ENCODE assay signal across 31 cellular contexts in genomic region chr11:111990381-111990780, GRCh38. TPM values are rescaled to one million over a fixed set of nuclear protein-coding genes. Genes with fewer than 3 reads are reported as not detected.
"Had no signal": no experiment of that assay in that cellular context is flagged by ENCODE, and none has a peak within 500 bp of the region (broad histone marks: within the 10 kb centered on the region; RNA-seq: fewer than 3 reads in every experiment).

No MANE protein-coding gene starts in this region.

- H3K9me3 ChIP-seq: left lung, neutrophil, spleen, suprapubic skin, thoracic aorta, tibial artery, upper lobe of right lung had no signal

- H3K4me3 Mint-ChIP-seq: immature natural killer cell; mesothelial cell of epicardium; naive B cell; natural killer cell; nephron progenitor cell; neural progenitor cell; stimulated activated effector memory CD8-positive, alpha-beta T cell treated with anti-CD3 and anti-CD28 coated beads, Interleukin-12 subunit alpha, Interleukin-12 subunit beta, amount 100 ng/mL, for 72 hours; stimulated activated naive CD8-positive, alpha-beta T cell treated with anti-CD3 and anti-CD28 coated beads, Interleukin-15, Interleukin-2, amounts not matched to agents 100 ng/mL and 50 ng/mL, for 24 hours had no signal

- H3K27me3 ChIP-seq: left lung, neural progenitor cell, neutrophil, spleen, suprapubic skin, tibial artery, upper lobe of right lung had no signal

- FAIRE-seq: islet of Langerhans, kidney, small intestine, urothelium cell line had no signal

- DNase-seq: hypothalamus; immature natural killer cell; kidney; left colon; mesendoderm; naive B cell; natural killer cell; nephron progenitor cell; occipital lobe; retina; right cardiac atrium; small intestine; spleen; stimulated activated CD4-positive, alpha-beta T cell treated with anti-CD3 and anti-CD28 coated beads, Interleukin-4, amount 100 ng/mL, for 24 hours; stimulated activated naive CD4-positive, alpha-beta T cell; tibial artery; trophoblast cell; upper lobe of right lung had no signal

- H3K4me1 Mint-ChIP-seq: immature natural killer cell; naive B cell; natural killer cell; nephron progenitor cell; neural progenitor cell; stimulated activated effector memory CD8-positive, alpha-beta T cell treated with anti-CD3 and anti-CD28 coated beads, Interleukin-12 subunit alpha, Interleukin-12 subunit beta, amount 100 ng/mL, for 72 hours had no signal

- H3K9me3 Mint-ChIP-seq: immature natural killer cell; mesothelial cell of epicardium; naive B cell; natural killer cell; nephron progenitor cell; neural progenitor cell; stimulated activated effector memory CD8-positive, alpha-beta T cell treated with anti-CD3 and anti-CD28 coated beads, Interleukin-12 subunit alpha, Interleukin-12 subunit beta, amount 100 ng/mL, for 72 hours; stimulated activated naive CD8-positive, alpha-beta T cell treated with anti-CD3 and anti-CD28 coated beads, Interleukin-15, Interleukin-2, amounts not matched to agents 100 ng/mL and 50 ng/mL, for 24 hours had no signal

- H3K27ac ChIP-seq: left lung, neural progenitor cell, parathyroid adenoma, spleen, suprapubic skin, thoracic aorta, tibial artery, upper lobe of right lung had no signal

- H3K36me3 ChIP-seq: neural progenitor cell, neutrophil had no signal

- H3K4me1 ChIP-seq: neural progenitor cell, parathyroid adenoma, spleen, tibial artery, upper lobe of right lung had no signal

- H3K4me3 ChIP-seq: left lung, lung, neural progenitor cell, spleen, suprapubic skin, thoracic aorta, tibial artery, upper lobe of right lung had no signal

- H3K27ac Mint-ChIP-seq: immature natural killer cell; mesothelial cell of epicardium; naive B cell; natural killer cell; nephron progenitor cell; neural progenitor cell; stimulated activated effector memory CD8-positive, alpha-beta T cell treated with anti-CD3 and anti-CD28 coated beads, Interleukin-12 subunit alpha, Interleukin-12 subunit beta, amount 100 ng/mL, for 72 hours; stimulated activated naive CD8-positive, alpha-beta T cell treated with anti-CD3 and anti-CD28 coated beads, Interleukin-15, Interleukin-2, amounts not matched to agents 100 ng/mL and 50 ng/mL, for 24 hours had no signal

- H3K36me3 Mint-ChIP-seq: naive B cell, natural killer cell had no signal

- ATAC-seq: left colon; left lung; natural killer cell; right cardiac atrium; sciatic nerve; stimulated activated effector memory CD8-positive, alpha-beta T cell treated with anti-CD3 and anti-CD28 coated beads, Interleukin-12 subunit alpha, Interleukin-12 subunit beta, amount 100 ng/mL, for 72 hours; upper lobe of right lung had no signal

- H3K27me3 Mint-ChIP-seq: stimulated activated naive CD8-positive, alpha-beta T cell treated with anti-CD3 and anti-CD28 coated beads, Interleukin-15, Interleukin-2, amounts not matched to agents 100 ng/mL and 50 ng/mL, for 24 hours had no signal

RNA-seq across cellular contexts. Expression of gene DIXDC1, which starts 53.2 kb away (rescaled TPM):
- polyA plus RNA-seq: immature natural killer cell had no signal
